In genomic region chr10:104406715-104407517, GRCh38 we compare ENCODE assay signal across 8 cellular contexts. TPM values are rescaled to one million over a fixed set of nuclear protein-coding genes. Genes with fewer than 3 reads are reported as not detected.
DNase-seq lines count a peak whose midpoint lies in the region; ATAC-seq and TF ChIP-seq lines count a peak whose summit lies in the region.

No MANE protein-coding gene starts in this region.

- DNase-seq in A172 (ENCODE audit: low spot score), result peak; percentile 48
- DNase-seq in NCI-H446 treated with DMSO at 0.1 percent for 48 hours (lab: John Stamatoyannopoulos, UW), result peak; percentile 24
- no peak for DNase-seq in epithelial cell of proximal tubule (ENCODE audit: low read depth)
- no peak for DNase-seq in psoas muscle
- no peak for DNase-seq in kidney glomerular epithelial cell (lab: John Stamatoyannopoulos, UW)
- DNase-seq in NCI-H2196 treated with DMSO at 0.1 percent for 48 hours (lab: John Stamatoyannopoulos, UW; ENCODE audit: unreplicated experiment), result no peak

- H3K4me1 ChIP-seq in psoas muscle, result no peaks in the 10 kb centered on the region

- H3K36me3 ChIP-seq in psoas muscle (ENCODE audit: insufficient read depth in 1 of 2, low read depth in 1 of 2), result no peaks in the 10 kb centered on the region

- H3K4me3 ChIP-seq in GM12875 (ENCODE audit: low read depth, low read length), result no peak overlapping the region
- H3K4me3 ChIP-seq in epithelial cell of proximal tubule (ENCODE audit: low read depth, low read length), result no peak overlapping the region
- no peak overlapping the region for H3K4me3 ChIP-seq in psoas muscle

- TF ChIP-seq CTCF in GM12875 (IDR thresholded peaks at IDR 0.05; ENCODE audit: borderline replicate concordance, insufficient read depth, low read depth, low read length), result peak; percentile 18; the same call in 1 of the 2 replicates
- TF ChIP-seq CTCF in epithelial cell of proximal tubule (conservative IDR thresholded peaks at IDR 0.05; ENCODE audit: low read depth, low read length), result peak; percentile 75
- TF ChIP-seq CTCF in psoas muscle (IDR thresholded peaks at IDR 0.05), result peak; percentile 44

- H3K27me3 ChIP-seq in psoas muscle (ENCODE audit: insufficient read depth in 3 of 3, low read length in 2 of 3), result no peaks in the 10 kb centered on the region

- no peak for ATAC-seq in psoas muscle
- ATAC-seq in GM19455 (IDR thresholded peaks at IDR 0.05; ENCODE audit: unreplicated experiment), result no peak

- no peak overlapping the region for H3K27ac ChIP-seq in psoas muscle

- no peaks in the 10 kb centered on the region for H3K9me3 ChIP-seq in psoas muscle

- WGBS in psoas muscle, 3 donors, result 58 to 60% (median 60%) methylated on average over 7 of the region's 7 CpGs

- intact Hi-C loops in psoas muscle (cut with DNase I), result loop anchor here in 1 of 2 donors (10.0 kb wide), 1 partner anchor 518 kb away; no protein-coding TSS in a partner anchor

RNA-seq across cellular contexts. Expression of gene CFAP58, which starts 53.3 kb away (rescaled TPM):
- total RNA-seq in A172 (2014; rRNA removed; shearing (Covaris generic)), result 0.74 and 0.83 TPM in 2 replicates
- total RNA-seq in epithelial cell of proximal tubule (0.23 and 0.29 TPM in 2 replicates), psoas muscle (under 1 TPM; 0.21 to 0.74 (median 0.56) TPM)
- 1 to 10 TPM in 1 of 3 donors, under 1 TPM in 2; 0.04 to 1.4 (median 0.07) TPM for polyA plus RNA-seq in psoas muscle

Comparison
In these comparisons a context has a peak if more than half of its experiments do, and no peak if none do; other contexts are left out.
1. DNase-seq: peak in A172 (single experiment) and NCI-H446 treated with DMSO at 0.1 percent for 48 hours (single experiment); none in epithelial cell of proximal tubule (single experiment), psoas muscle (0 of 2), kidney glomerular epithelial cell (single experiment) and NCI-H2196 treated with DMSO at 0.1 percent for 48 hours (single experiment).
2. CTCF ChIP-seq: peak in every context shown above with its lines; median percentile 75 in epithelial cell of proximal tubule; 44 in psoas muscle; 18 in GM12875.